Comparison of ENCODE assay signal across 20 cellular contexts in the genomic region with DNA sequence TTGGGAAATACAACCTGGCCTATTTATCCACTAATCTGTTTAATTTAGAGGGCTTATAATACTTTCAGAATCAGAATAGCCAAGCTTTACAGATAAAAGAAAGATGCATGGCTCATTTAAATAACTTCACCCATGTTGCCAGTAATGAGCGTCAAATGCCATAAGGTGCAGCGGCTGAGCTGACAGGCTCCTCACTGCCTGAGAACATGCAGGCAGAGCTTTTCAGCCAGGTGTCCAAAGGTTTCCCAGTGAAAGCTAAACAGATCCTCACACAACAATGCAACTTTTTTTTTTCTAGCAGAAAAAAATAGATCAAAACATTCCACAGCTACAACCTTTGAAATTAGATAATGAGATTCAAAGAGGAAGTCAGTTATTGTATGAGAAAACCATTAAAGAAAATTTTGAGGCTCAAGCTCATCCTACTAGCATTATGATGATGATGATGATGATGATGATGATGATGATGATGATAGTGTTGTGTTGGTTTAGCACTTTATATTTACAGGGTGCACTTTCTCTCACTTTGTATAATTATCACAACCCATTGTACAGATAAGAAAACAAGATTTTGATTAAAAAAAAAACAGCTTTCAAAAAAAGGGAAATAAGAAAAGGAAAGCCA. TPM values are rescaled to one million over a fixed set of nuclear protein-coding genes. Genes with fewer than 3 reads are reported as not detected.
DNase-seq lines count a peak whose midpoint lies in the region; ATAC-seq and TF ChIP-seq lines count a peak whose summit lies in the region.
"Had no signal": no experiment of that assay in that cellular context is flagged by ENCODE, and none has a peak within 500 bp of the region (broad histone marks: within the 10 kb centered on the region; RNA-seq: fewer than 3 reads in every experiment).

No MANE protein-coding gene starts in this region.

- H3K27ac Mint-ChIP-seq in CD4-positive, alpha-beta memory T cell, result peak overlapping the region in 2 of 7 donors; percentile 14 to 66

- H3K27me3 ChIP-seq in CD4-positive, alpha-beta memory T cell (ENCODE audit: insufficient read depth, low read length), result no peaks in the 10 kb centered on the region
- no peaks in the 10 kb centered on the region for H3K27me3 ChIP-seq in MG63
- H3K27me3 ChIP-seq: SJCRH30 had no signal

- H3K4me3 Mint-ChIP-seq in CD4-positive, alpha-beta memory T cell, result peak overlapping the region in 5 of 8 donors; percentile 10 to 66 (median 47)

- intact Hi-C loops in CD4-positive, alpha-beta memory T cell (cut with micrococcal nuclease), result no loop called here
- intact Hi-C loops in mucosa of descending colon (cut with DNase I, micrococcal nuclease), result no loop called here

- POLR2A ChIA-PET in CD4-positive, alpha-beta memory T cell (lab: Charles Lee; ENCODE audit: partially characterized antibody), result interaction anchor here (0.7 to 1.0 kb wide), 2 partner anchors 10 to 1526 kb away, joined by 3 to 4 read pairs; no protein-coding TSS in a partner anchor

- H3K4me3 ChIP-seq in CD4-positive, alpha-beta memory T cell (ENCODE audit: low read length in 2 of 2), result no peak overlapping the region
- no peak overlapping the region for H3K4me3 ChIP-seq in Jurkat, Clone E6-1 (ENCODE audit: low read length)
- H3K4me3 ChIP-seq in mucosa of descending colon (no peak overlapping the region), MG63 (no peak overlapping the region)
- H3K4me3 ChIP-seq: SJCRH30 had no signal

- H3K36me3 Mint-ChIP-seq in CD4-positive, alpha-beta memory T cell, result no peaks in the 10 kb centered on the region

- H3K36me3 ChIP-seq in CD4-positive, alpha-beta memory T cell (ENCODE audit: insufficient read depth, low read length), result no peaks in the 10 kb centered on the region
- H3K36me3 ChIP-seq in mucosa of descending colon (ENCODE audit: low read depth) (no peaks in the 10 kb centered on the region), MG63 (no peaks in the 10 kb centered on the region)
- H3K36me3 ChIP-seq: SJCRH30 had no signal

- CTCF ChIA-PET in CD4-positive, alpha-beta memory T cell (lab: Charles Lee; ENCODE audit: partially characterized antibody), result interaction anchor here (0.9 to 1.3 kb wide), 3 partner anchors 12 to 19 kb away, joined by 3 to 12 read pairs (median 3); no protein-coding TSS in a partner anchor

- peaks cover 50 to 65% (median 59%) of the 10 kb centered on the region in 4 donors for H3K4me1 Mint-ChIP-seq in CD4-positive, alpha-beta memory T cell

- no peak overlapping the region for H3K27ac ChIP-seq in CD4-positive, alpha-beta memory T cell (ENCODE audit: low read depth, low read length)
- H3K27ac ChIP-seq: SJCRH30 had no signal

- no peaks in the 10 kb centered on the region for H3K9me3 ChIP-seq in CD4-positive, alpha-beta memory T cell (ENCODE audit: control insufficient read depth in 1 of 2, low read length in 2 of 2)
- H3K9me3 ChIP-seq in mucosa of descending colon (no peaks in the 10 kb centered on the region), MG63 (no peaks in the 10 kb centered on the region)
- H3K9me3 ChIP-seq: SJCRH30 had no signal

- peaks cover 0 to 2% (median 0%) of the 10 kb centered on the region in 8 donors for H3K9me3 Mint-ChIP-seq in CD4-positive, alpha-beta memory T cell

- H3K27me3 Mint-ChIP-seq in CD4-positive, alpha-beta memory T cell, result no peaks in the 10 kb centered on the region

- DNase-seq in NOMO-1 treated with DMSO at 0.1 percent for 48 hours (lab: John Stamatoyannopoulos, UW; ENCODE audit: unreplicated experiment) (peak; percentile 27), NOMO-1 treated with dmso at 0.1 percent for 144 hours (lab: John Stamatoyannopoulos, UW; ENCODE audit: unreplicated experiment) (no peak), mucosa of descending colon (no peak), MG63 (no peak), HK-2 (ENCODE audit: unreplicated experiment) (no peak)
- no peak for DNase-seq in CD4-positive, alpha-beta memory T cell
- peak; percentile 45 for DNase-seq in Jurkat, Clone E6-1 (ENCODE audit: low read depth, low spot score)
- DNase-seq: Calu3; DMS153; GDM1; KBM-7; NCI-H1092; NCI-H1436; NCI-H187 treated with DMSO at 0.1 percent for 48 hours; NCI-H2107; NCI-H446 treated with DMSO at 0.1 percent for 48 hours; NCI-H526 treated with DMSO at 0.1 percent for 48 hours; NK-92 treated with Interleukin-12 subunit alpha and Interleukin-12 subunit beta, amount 100 ng/mL, for 24 hours; SJCRH30 had no signal

- ATAC-seq in mucosa of descending colon, result peak; percentile 52
- no peak for ATAC-seq in HG03457 (IDR thresholded peaks at IDR 0.05; ENCODE audit: unreplicated experiment)

- TF ChIP-seq CTCF in mucosa of descending colon (IDR thresholded peaks at IDR 0.05), result no peak

- peaks cover 55% of the 10 kb centered on the region for H3K4me1 ChIP-seq in CD4-positive, alpha-beta memory T cell (ENCODE audit: insufficient read depth, low read length)
- H3K4me1 ChIP-seq in mucosa of descending colon (ENCODE audit: low read depth), result no peaks in the 10 kb centered on the region
- H3K4me1 ChIP-seq: SJCRH30 had no signal

RNA-seq across cellular contexts. Expression of gene TNIP3, which starts 12.1 kb away (rescaled TPM):
- total RNA-seq in CD4-positive, alpha-beta memory T cell, result under 1 TPM; 0.38 to 0.55 TPM
- polyA plus RNA-seq in CD4-positive, alpha-beta memory T cell, result under 1 TPM; 0.52 to 0.55 TPM
- not detected for polyA plus RNA-seq in Jurkat, Clone E6-1 (2012; ENCODE audit: insufficient read depth, insufficient read length)
- total RNA-seq in mucosa of descending colon, result 1 to 10 TPM in 2 of 3 donors, under 1 TPM in 1; 0.38 to 2.0 (median 1.1) TPM
- total RNA-seq in MG63 (2014; rRNA removed; shearing (Covaris generic); ENCODE audit: low replicate concordance), result not detected in 2 replicates
- total RNA-seq: Calu3 had no signal

Comparison
In these comparisons a context has a peak if more than half of its experiments do, and no peak if none do; other contexts are left out.
1. DNase-seq: peak in NOMO-1 treated with DMSO at 0.1 percent for 48 hours (single experiment) and Jurkat, Clone E6-1 (single experiment); none in NOMO-1 treated with dmso at 0.1 percent for 144 hours (single experiment), CD4-positive, alpha-beta memory T cell (0 of 5), mucosa of descending colon (0 of 3), MG63 (single experiment) and HK-2 (single experiment).